ENCODE assay signal across 1 cellular context in the genomic region with DNA sequence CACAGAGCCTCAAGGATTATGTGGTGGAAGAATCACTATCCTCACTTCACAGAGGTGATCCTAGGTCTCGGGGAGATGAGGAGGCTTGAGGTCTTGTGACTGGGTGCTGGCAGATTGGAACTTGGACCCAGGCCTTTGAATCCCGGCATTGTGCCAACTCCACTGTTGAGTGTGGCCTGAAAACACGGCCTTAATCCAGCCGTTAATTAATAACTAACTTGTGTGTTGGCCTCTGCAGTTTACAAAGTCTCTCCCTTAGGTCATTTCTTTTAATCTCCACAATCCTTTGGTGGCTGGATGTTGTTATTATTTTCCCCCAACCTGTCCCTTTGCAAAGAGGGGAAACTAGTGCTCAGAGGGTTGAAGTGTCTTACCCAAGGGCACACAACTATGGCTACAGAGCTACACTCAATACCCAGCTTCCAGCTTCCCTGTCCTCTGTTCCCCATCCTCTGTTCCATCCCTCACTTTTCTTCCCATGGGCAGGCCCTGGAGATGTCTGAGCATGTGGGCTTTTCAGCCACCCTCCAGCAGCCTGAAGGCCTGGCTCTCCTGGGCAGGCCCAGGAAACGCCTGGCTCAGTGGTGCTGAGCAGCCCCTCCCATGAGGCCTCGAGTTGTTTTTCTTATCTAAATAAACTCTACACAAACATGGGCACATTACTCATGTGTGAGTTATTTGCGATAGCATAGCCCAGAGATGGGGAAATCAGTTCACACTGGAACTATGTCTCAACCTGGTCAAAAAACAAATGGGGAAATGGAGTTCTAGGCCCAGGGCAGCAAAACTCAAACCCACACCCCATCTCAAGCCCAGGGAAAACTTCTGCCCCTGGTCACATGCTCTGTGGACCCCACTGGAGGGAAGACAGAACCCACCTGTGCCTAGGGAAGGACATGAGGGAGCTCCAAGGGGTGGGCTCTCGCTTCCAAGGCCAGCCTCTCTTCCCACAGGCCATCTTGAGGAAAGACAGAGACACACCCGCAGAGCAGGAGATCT.
TF ChIP-seq lines count a peak whose summit lies in the region.

No MANE protein-coding gene starts in this region.

TF ChIP-seq in HepG2, 621 proteins besides CTCF, POLR2A, EP300 and RAD21 (continued from another document and continues in another):
- TF ChIP-seq ZNF335 (CRISPR knock-in tag; IDR thresholded peaks at IDR 0.05) (no peak; the same call in 1 of the 2 replicates), ZNF460 (CRISPR knock-in tag; IDR thresholded peaks at IDR 0.05; ENCODE audit: borderline replicate concordance) (no peak), ZNF839 (CRISPR knock-in tag; IDR thresholded peaks at IDR 0.05; ENCODE audit: borderline replicate concordance) (no peak), ZNF629 (CRISPR knock-in tag; conservative IDR thresholded peaks at IDR 0.05) (no peak; the same call in none of the 2 replicates), SMC3 (IDR thresholded peaks at IDR 0.05; ENCODE audit: low read length) (peak; percentile 21; the same call in 1 of the 2 replicates), ZFX (CRISPR knock-in tag; IDR thresholded peaks at IDR 0.05; ENCODE audit: low read depth) (peak; percentile 90), RARG (CRISPR knock-in tag; IDR thresholded peaks at IDR 0.05; ENCODE audit: low read depth) (no peak), ZNF674 (CRISPR knock-in tag; IDR thresholded peaks at IDR 0.05; ENCODE audit: low read depth) (no peak), MYC (CRISPR knock-in tag; IDR thresholded peaks at IDR 0.05; ENCODE audit: borderline replicate concordance) (peak; percentile 68; the same call in 1 of the 2 replicates), ZBTB7A (CRISPR knock-in tag; IDR thresholded peaks at IDR 0.05) (no peak), ARID2 (CRISPR knock-in tag; IDR thresholded peaks at IDR 0.05; ENCODE audit: borderline replicate concordance) (no peak), HMGXB3 (CRISPR knock-in tag; IDR thresholded peaks at IDR 0.05; ENCODE audit: borderline replicate concordance) (0 out of 2 replicates have a peak, but pooled peaks have one; percentile 45), ZNF678 (CRISPR knock-in tag; IDR thresholded peaks at IDR 0.05) (no peak), CENPBD1 (CRISPR knock-in tag; IDR thresholded peaks at IDR 0.05; ENCODE audit: borderline replicate concordance, low read depth) (no peak), ZNF557 (CRISPR knock-in tag; IDR thresholded peaks at IDR 0.05) (no peak), ZSCAN12 (CRISPR knock-in tag; IDR thresholded peaks at IDR 0.05) (no peak; the same call in 1 of the 2 replicates), TOPORS (CRISPR knock-in tag; IDR thresholded peaks at IDR 0.05) (no peak), ZNF564 (CRISPR knock-in tag; IDR thresholded peaks at IDR 0.05) (0 out of 2 replicates have a peak, but pooled peaks have one; percentile 31), ZNF850 (CRISPR knock-in tag; conservative IDR thresholded peaks at IDR 0.05) (no peak), HNRNPH1 (optimal IDR thresholded peaks at IDR 0.05; ENCODE audit: low read depth, low read length) (no peak), ZNF841 (CRISPR knock-in tag; IDR thresholded peaks at IDR 0.05; ENCODE audit: borderline replicate concordance) (no peak), ZNF234 (CRISPR knock-in tag; conservative IDR thresholded peaks at IDR 0.05) (no peak), TP53 (CRISPR knock-in tag; conservative IDR thresholded peaks at IDR 0.05) (no peak), ZNF547 (CRISPR knock-in tag; IDR thresholded peaks at IDR 0.05) (no peak), PRPF4 (IDR thresholded peaks at IDR 0.05; ENCODE audit: low read depth, low read length, poor library complexity, severe bottlenecking) (no peak), ZNF350 (CRISPR knock-in tag; IDR thresholded peaks at IDR 0.05; ENCODE audit: borderline replicate concordance, low read depth) (peak; percentile 87; the same call in 1 of the 2 replicates), KDM5B (CRISPR knock-in tag; IDR thresholded peaks at IDR 0.05; ENCODE audit: borderline replicate concordance) (no peak; the same call in 1 of the 2 replicates), KLF16 (CRISPR knock-in tag; IDR thresholded peaks at IDR 0.05) (peak in 1 of 2 experiments; percentile 68; a peak in 1 of 4 replicates), CHCHD3 (CRISPR knock-in tag; IDR thresholded peaks at IDR 0.05) (no peak), SMAD9 (CRISPR knock-in tag; IDR thresholded peaks at IDR 0.05) (no peak), NCOA2 (CRISPR knock-in tag; IDR thresholded peaks at IDR 0.05) (peak; percentile 84), ZNF367 (CRISPR knock-in tag; IDR thresholded peaks at IDR 0.05; ENCODE audit: borderline replicate concordance) (no peak), NFKBIZ (CRISPR knock-in tag; IDR thresholded peaks at IDR 0.05) (no peak), ISX (CRISPR knock-in tag; conservative IDR thresholded peaks at IDR 0.05) (no peak), NR2F1 (CRISPR knock-in tag; IDR thresholded peaks at IDR 0.05) (no peak), ZBTB42 (CRISPR knock-in tag; IDR thresholded peaks at IDR 0.05) (no peak), ZBTB38 (CRISPR knock-in tag; IDR thresholded peaks at IDR 0.05) (no peak), GPN1 (CRISPR knock-in tag; IDR thresholded peaks at IDR 0.05; ENCODE audit: borderline replicate concordance) (no peak), JDP2 (CRISPR knock-in tag; IDR thresholded peaks at IDR 0.05; ENCODE audit: borderline replicate concordance) (no peak), NFATC3 (CRISPR knock-in tag; IDR thresholded peaks at IDR 0.05) (no peak)
- TF ChIP-seq, protein P1, sequence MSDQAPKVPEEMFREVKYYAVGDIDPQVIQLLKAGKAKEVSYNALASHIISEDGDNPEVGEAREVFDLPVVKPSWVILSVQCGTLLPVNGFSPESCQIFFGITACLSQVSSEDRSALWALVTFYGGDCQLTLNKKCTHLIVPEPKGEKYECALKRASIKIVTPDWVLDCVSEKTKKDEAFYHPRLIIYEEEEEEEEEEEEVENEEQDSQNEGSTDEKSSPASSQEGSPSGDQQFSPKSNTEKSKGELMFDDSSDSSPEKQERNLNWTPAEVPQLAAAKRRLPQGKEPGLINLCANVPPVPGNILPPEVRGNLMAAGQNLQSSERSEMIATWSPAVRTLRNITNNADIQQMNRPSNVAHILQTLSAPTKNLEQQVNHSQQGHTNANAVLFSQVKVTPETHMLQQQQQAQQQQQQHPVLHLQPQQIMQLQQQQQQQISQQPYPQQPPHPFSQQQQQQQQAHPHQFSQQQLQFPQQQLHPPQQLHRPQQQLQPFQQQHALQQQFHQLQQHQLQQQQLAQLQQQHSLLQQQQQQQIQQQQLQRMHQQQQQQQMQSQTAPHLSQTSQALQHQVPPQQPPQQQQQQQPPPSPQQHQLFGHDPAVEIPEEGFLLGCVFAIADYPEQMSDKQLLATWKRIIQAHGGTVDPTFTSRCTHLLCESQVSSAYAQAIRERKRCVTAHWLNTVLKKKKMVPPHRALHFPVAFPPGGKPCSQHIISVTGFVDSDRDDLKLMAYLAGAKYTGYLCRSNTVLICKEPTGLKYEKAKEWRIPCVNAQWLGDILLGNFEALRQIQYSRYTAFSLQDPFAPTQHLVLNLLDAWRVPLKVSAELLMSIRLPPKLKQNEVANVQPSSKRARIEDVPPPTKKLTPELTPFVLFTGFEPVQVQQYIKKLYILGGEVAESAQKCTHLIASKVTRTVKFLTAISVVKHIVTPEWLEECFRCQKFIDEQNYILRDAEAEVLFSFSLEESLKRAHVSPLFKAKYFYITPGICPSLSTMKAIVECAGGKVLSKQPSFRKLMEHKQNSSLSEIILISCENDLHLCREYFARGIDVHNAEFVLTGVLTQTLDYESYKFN (CRISPR knock-in tag; conservative IDR thresholded peaks at IDR 0.05) = peak; percentile 88
- TF ChIP-seq, protein P2, sequence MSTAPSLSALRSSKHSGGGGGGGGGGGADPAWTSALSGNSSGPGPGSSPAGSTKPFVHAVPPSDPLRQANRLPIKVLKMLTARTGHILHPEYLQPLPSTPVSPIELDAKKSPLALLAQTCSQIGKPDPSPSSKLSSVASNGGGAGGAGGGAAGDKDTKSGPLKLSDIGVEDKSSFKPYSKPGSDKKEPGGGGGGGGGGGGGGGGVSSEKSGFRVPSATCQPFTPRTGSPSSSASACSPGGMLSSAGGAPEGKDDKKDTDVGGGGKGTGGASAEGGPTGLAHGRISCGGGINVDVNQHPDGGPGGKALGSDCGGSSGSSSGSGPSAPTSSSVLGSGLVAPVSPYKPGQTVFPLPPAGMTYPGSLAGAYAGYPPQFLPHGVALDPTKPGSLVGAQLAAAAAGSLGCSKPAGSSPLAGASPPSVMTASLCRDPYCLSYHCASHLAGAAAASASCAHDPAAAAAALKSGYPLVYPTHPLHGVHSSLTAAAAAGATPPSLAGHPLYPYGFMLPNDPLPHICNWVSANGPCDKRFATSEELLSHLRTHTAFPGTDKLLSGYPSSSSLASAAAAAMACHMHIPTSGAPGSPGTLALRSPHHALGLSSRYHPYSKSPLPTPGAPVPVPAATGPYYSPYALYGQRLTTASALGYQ (CRISPR knock-in tag; IDR thresholded peaks at IDR 0.05) = peak; percentile 74; the same call in 1 of the 2 replicates
- TF ChIP-seq, protein P3, sequence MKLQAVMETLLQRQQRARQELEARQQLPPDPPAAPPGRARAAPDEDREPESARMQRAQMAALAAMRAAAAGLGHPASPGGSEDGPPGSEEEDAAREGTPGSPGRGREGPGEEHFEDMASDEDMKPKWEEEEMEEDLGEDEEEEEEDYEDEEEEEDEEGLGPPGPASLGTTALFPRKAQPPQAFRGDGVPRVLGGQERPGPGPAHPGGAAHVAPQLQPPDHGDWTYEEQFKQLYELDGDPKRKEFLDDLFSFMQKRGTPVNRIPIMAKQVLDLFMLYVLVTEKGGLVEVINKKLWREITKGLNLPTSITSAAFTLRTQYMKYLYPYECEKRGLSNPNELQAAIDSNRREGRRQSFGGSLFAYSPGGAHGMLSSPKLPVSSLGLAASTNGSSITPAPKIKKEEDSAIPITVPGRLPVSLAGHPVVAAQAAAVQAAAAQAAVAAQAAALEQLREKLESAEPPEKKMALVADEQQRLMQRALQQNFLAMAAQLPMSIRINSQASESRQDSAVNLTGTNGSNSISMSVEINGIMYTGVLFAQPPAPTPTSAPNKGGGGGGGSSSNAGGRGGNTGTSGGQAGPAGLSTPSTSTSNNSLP (IDR thresholded peaks at IDR 0.05; ENCODE audit: low read depth, low read length) = peak; percentile 85
- TF ChIP-seq, protein P4, sequence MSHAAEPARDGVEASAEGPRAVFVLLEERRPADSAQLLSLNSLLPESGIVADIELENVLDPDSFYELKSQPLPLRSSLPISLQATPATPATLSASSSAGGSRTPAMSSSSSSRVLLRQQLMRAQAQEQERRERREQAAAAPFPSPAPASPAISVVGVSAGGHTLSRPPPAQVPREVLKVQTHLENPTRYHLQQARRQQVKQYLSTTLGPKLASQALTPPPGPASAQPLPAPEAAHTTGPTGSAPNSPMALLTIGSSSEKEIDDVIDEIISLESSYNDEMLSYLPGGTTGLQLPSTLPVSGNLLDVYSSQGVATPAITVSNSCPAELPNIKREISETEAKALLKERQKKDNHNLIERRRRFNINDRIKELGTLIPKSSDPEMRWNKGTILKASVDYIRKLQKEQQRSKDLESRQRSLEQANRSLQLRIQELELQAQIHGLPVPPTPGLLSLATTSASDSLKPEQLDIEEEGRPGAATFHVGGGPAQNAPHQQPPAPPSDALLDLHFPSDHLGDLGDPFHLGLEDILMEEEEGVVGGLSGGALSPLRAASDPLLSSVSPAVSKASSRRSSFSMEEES (CRISPR knock-in tag; IDR thresholded peaks at IDR 0.05) = peak; percentile 99
- TF ChIP-seq, protein P5, sequence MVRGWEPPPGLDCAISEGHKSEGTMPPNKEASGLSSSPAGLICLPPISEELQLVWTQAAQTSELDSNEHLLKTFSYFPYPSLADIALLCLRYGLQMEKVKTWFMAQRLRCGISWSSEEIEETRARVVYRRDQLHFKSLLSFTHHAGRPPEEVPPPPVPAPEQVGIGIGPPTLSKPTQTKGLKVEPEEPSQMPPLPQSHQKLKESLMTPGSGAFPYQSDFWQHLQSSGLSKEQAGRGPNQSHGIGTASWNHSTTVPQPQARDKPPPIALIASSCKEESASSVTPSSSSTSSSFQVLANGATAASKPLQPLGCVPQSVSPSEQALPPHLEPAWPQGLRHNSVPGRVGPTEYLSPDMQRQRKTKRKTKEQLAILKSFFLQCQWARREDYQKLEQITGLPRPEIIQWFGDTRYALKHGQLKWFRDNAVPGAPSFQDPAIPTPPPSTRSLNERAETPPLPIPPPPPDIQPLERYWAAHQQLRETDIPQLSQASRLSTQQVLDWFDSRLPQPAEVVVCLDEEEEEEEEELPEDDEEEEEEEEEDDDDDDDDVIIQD (CRISPR knock-in tag; IDR thresholded peaks at IDR 0.05; ENCODE audit: low read depth) = 0 out of 2 replicates have a peak, but pooled peaks have one; percentile 47
